ENCODE assay signal across 10 cellular contexts in the genomic region with DNA sequence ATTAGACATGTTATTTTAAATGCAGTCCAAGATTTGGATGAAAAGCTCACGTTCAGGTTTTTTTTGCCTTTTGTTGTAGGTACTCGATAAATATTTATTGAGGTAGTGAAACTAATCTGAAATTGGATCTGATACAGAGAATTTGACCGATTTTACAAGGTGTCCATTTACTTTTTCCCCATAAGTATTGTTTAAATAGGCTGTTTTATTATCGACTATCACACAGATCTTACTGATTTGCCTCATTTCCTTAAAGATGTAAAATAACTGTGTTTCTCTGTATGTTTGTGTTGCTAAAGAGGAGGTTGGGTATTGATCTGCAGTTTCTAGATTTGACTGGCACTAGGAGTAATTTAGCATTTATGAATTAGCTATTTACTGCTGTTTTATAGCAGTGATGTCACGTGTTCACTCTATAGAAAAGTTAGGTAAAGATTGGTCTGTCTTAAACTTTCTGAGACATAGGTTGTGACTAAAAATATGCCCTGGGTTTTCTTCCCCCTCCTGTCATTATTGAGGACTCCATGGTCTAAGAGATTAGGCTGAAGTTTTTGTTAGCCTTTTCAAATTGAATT. TPM values are rescaled to one million over a fixed set of nuclear protein-coding genes. Genes with fewer than 3 reads are reported as not detected.
A peak's percentile ranks its signal among the peaks of the same experiment; 100 is the strongest.
DNase-seq lines count a peak whose midpoint lies in the region; ATAC-seq and TF ChIP-seq lines count a peak whose summit lies in the region.
"Had no signal": no experiment of that assay in that cellular context is flagged by ENCODE, and none has a peak within 500 bp of the region (broad histone marks: within the 10 kb centered on the region; RNA-seq: fewer than 3 reads in every experiment).

No MANE protein-coding gene starts in this region.

- TF ChIP-seq POLR2A in gastrocnemius medialis (IDR thresholded peaks at IDR 0.05) (no peak), upper lobe of left lung (IDR thresholded peaks at IDR 0.05) (no peak)

- peak overlapping the region; percentile 97 for H3K27ac Mint-ChIP-seq in T-helper 17 cell

- no peaks in the 10 kb centered on the region for H3K36me3 ChIP-seq in gastrocnemius medialis
- peaks cover 2 to 6% of the 10 kb centered on the region in 2 experiments for H3K36me3 ChIP-seq in trophoblast cell (ENCODE audit: control insufficient read depth in 1 of 2, insufficient read depth in 2 of 2, low read length in 2 of 2)
- H3K36me3 ChIP-seq in upper lobe of left lung, result no peaks in the 10 kb centered on the region

- no peak overlapping the region for H2AFZ ChIP-seq in trophoblast cell (ENCODE audit: insufficient read depth, low read length, poor library complexity)

- DNase-seq in GM12864 (ENCODE audit: low read depth) (no peak), T-helper 17 cell (no peak), epithelial cell of proximal tubule (ENCODE audit: low read depth) (no peak), gastrocnemius medialis (no peak), trophoblast cell (no peak), upper lobe of left lung (no peak), NCI-H1092 (lab: John Stamatoyannopoulos, UW) (no peak), NCI-H1105 (lab: John Stamatoyannopoulos, UW) (no peak)
- DNase-seq: activated CD4-positive, alpha-beta T cell treated with anti-CD3 and anti-CD28 coated beads for 4 hours; stimulated activated CD8-positive, alpha-beta memory T cell treated with anti-CD3 and anti-CD28 coated beads, Interleukin-4, amount 100 ng/mL, for 48 hours had no signal

- no peak overlapping the region for H2BK5ac ChIP-seq in trophoblast cell (ENCODE audit: low read depth, low read length, poor library complexity)

- peaks cover 39% of the 10 kb centered on the region for H3K4me1 Mint-ChIP-seq in T-helper 17 cell

- H3K27me3 ChIP-seq in gastrocnemius medialis, result no peaks in the 10 kb centered on the region
- no peaks in the 10 kb centered on the region for H3K27me3 ChIP-seq in trophoblast cell (ENCODE audit: insufficient read depth, low read length)
- no peaks in the 10 kb centered on the region for H3K27me3 ChIP-seq in upper lobe of left lung

- no peak overlapping the region for H4K12ac ChIP-seq in trophoblast cell (ENCODE audit: low read depth, low read length)

- in situ Hi-C loops in gastrocnemius medialis (cut with MboI; ENCODE audit: low sequenced_read_pairs in 4 of 4), result loop anchor here in 1 of 4 donors (10.0 kb wide), 1 partner anchor 249 kb away; no protein-coding TSS in a partner anchor

- ATAC-seq in T-helper 17 cell (no peak), gastrocnemius medialis (no peak), upper lobe of left lung (ENCODE audit: low FRiP score in 2 of 2) (no peak)

- H3K4me1 ChIP-seq in gastrocnemius medialis (peaks cover 56 to 69% of the 10 kb centered on the region in 2 donors), trophoblast cell (ENCODE audit: control insufficient read depth in 1 of 2, insufficient read depth in 2 of 2, low read length in 2 of 2) (peaks cover 0 to 2% of the 10 kb centered on the region in 2 experiments), upper lobe of left lung (peaks cover 47 to 81% (median 70%) of the 10 kb centered on the region in 4 donors)

- H3K4me3 Mint-ChIP-seq in T-helper 17 cell, result peak overlapping the region; percentile 97

- no peaks in the 10 kb centered on the region for H3K36me3 Mint-ChIP-seq in T-helper 17 cell (ENCODE audit: low read depth)

- no peak overlapping the region for H2AK5ac ChIP-seq in trophoblast cell (ENCODE audit: low read length)

- no peaks in the 10 kb centered on the region for H3K9me3 ChIP-seq in T-helper 17 cell (ENCODE audit: control insufficient read depth, low read length, poor library complexity, severe bottlenecking)
- no peaks in the 10 kb centered on the region for H3K9me3 ChIP-seq in gastrocnemius medialis
- H3K9me3 ChIP-seq in trophoblast cell (ENCODE audit: insufficient read depth, low read depth, low read length), result no peaks in the 10 kb centered on the region
- no peaks in the 10 kb centered on the region for H3K9me3 ChIP-seq in upper lobe of left lung

- peak overlapping the region in 3 of 4 donors; percentile 97 to 98 (median 98) for H3K27ac ChIP-seq in gastrocnemius medialis
- H3K27ac ChIP-seq in trophoblast cell (ENCODE audit: low read depth, low read length), result no peak overlapping the region
- H3K27ac ChIP-seq in upper lobe of left lung, result peak overlapping the region in 1 of 4 donors; percentile 100

- peaks cover 10% of the 10 kb centered on the region for H3K79me1 ChIP-seq in trophoblast cell (ENCODE audit: low read length)

- no peak overlapping the region for H4K91ac ChIP-seq in trophoblast cell (ENCODE audit: low read depth, low read length)

- H3K4me2 ChIP-seq in trophoblast cell (ENCODE audit: low read length), result no peak overlapping the region

- TF ChIP-seq EP300 in upper lobe of left lung (IDR thresholded peaks at IDR 0.05), result no peak

- no peak overlapping the region for H3K9ac ChIP-seq in trophoblast cell (ENCODE audit: low read length)

- H3K27me3 Mint-ChIP-seq in T-helper 17 cell, result no peaks in the 10 kb centered on the region

- peak overlapping the region; percentile 15; the same call in 1 of the 2 replicates for H3K4me3 ChIP-seq in GM12864 (ENCODE audit: low read depth, low read length)
- H3K4me3 ChIP-seq in epithelial cell of proximal tubule (ENCODE audit: low read depth, low read length), result peak overlapping the region; percentile 2
- peak overlapping the region in 1 of 4 donors; percentile 8 for H3K4me3 ChIP-seq in gastrocnemius medialis
- H3K4me3 ChIP-seq in trophoblast cell (ENCODE audit: low read depth, low read length), result no peak overlapping the region
- peak overlapping the region in 1 of 4 donors; percentile 66 for H3K4me3 ChIP-seq in upper lobe of left lung

- peaks cover 24% of the 10 kb centered on the region for H3K79me2 ChIP-seq in trophoblast cell (ENCODE audit: control insufficient read depth, insufficient read depth, low read length, poor library complexity)

- H3K23ac ChIP-seq in trophoblast cell (ENCODE audit: low read length), result no peak overlapping the region

- H2BK12ac ChIP-seq in trophoblast cell (ENCODE audit: low read length), result no peak overlapping the region

- H4K8ac ChIP-seq in trophoblast cell (ENCODE audit: low read depth, low read length), result no peak overlapping the region

- no peak overlapping the region for H3K4ac ChIP-seq in trophoblast cell (ENCODE audit: low read depth, low read length)

- no peak overlapping the region for H3K18ac ChIP-seq in trophoblast cell (ENCODE audit: low read length)

- TF ChIP-seq CTCF in GM12864 (IDR thresholded peaks at IDR 0.05; ENCODE audit: low read depth, low read length, missing control alignments) (no peak), epithelial cell of proximal tubule (conservative IDR thresholded peaks at IDR 0.05; ENCODE audit: low read depth, low read length) (no peak), gastrocnemius medialis (IDR thresholded peaks at IDR 0.05 in 4 of 5, conservative IDR thresholded peaks at IDR 0.05 in 1 of 5) (no peak), upper lobe of left lung (IDR thresholded peaks at IDR 0.05) (no peak)

- intact Hi-C loops in gastrocnemius medialis (cut with DNase I; ENCODE audit: low total_unique reads), result loop anchor here (5.0 kb wide), 1 partner anchor 193 kb away; the partner anchor contains the start of gene MDM2

- H3K14ac ChIP-seq in trophoblast cell (ENCODE audit: low read length), result no peak overlapping the region

- no peak overlapping the region for H2BK120ac ChIP-seq in trophoblast cell (ENCODE audit: insufficient read depth, low read length, poor library complexity)

- no CpG with 5 or more reads among the region's 5 CpGs for WGBS in trophoblast cell (ENCODE audit: extremely low coverage, insufficient coverage, insufficient read length)
- 46 to 63% methylated on average over 5 of the region's 5 CpGs for WGBS in upper lobe of left lung, 2 donors

RNA-seq across cellular contexts. Expression of gene RAP1B, which starts 3.5 kb away (rescaled TPM):
- total RNA-seq in T-helper 17 cell, result 100 to 1,000 TPM; 251 to 319 TPM
- 139 and 166 TPM in 2 replicates for total RNA-seq in epithelial cell of proximal tubule
- 10 to 100 TPM; 58.4 to 93.8 (median 71.9) TPM for total RNA-seq in gastrocnemius medialis
- 524 and 542 TPM in 2 replicates for polyA plus RNA-seq in trophoblast cell (2013)
- total RNA-seq in upper lobe of left lung, result 100 to 1,000 TPM; 135 to 208 (median 162) TPM
